1 cellular context compared by ENCODE assay signal in genomic region chr11:47498149-47498548, GRCh38.
TF ChIP-seq lines count a peak whose summit lies in the region.

No MANE protein-coding gene starts in this region.

TF ChIP-seq in HepG2, 621 proteins besides CTCF, POLR2A, EP300 and RAD21:
- TF ChIP-seq ARNTL (CRISPR knock-in tag; IDR thresholded peaks at IDR 0.05) (no peak), ZNF121 (CRISPR knock-in tag; IDR thresholded peaks at IDR 0.05) (peak; percentile 58; the same call in 1 of the 2 replicates), ZNF136 (CRISPR knock-in tag; IDR thresholded peaks at IDR 0.05; ENCODE audit: low read depth) (no peak)
- TF ChIP-seq, protein P1, sequence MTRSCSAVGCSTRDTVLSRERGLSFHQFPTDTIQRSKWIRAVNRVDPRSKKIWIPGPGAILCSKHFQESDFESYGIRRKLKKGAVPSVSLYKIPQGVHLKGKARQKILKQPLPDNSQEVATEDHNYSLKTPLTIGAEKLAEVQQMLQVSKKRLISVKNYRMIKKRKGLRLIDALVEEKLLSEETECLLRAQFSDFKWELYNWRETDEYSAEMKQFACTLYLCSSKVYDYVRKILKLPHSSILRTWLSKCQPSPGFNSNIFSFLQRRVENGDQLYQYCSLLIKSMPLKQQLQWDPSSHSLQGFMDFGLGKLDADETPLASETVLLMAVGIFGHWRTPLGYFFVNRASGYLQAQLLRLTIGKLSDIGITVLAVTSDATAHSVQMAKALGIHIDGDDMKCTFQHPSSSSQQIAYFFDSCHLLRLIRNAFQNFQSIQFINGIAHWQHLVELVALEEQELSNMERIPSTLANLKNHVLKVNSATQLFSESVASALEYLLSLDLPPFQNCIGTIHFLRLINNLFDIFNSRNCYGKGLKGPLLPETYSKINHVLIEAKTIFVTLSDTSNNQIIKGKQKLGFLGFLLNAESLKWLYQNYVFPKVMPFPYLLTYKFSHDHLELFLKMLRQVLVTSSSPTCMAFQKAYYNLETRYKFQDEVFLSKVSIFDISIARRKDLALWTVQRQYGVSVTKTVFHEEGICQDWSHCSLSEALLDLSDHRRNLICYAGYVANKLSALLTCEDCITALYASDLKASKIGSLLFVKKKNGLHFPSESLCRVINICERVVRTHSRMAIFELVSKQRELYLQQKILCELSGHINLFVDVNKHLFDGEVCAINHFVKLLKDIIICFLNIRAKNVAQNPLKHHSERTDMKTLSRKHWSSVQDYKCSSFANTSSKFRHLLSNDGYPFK (CRISPR knock-in tag; IDR thresholded peaks at IDR 0.05; ENCODE audit: borderline replicate concordance) = no peak
